10 cellular contexts compared by ENCODE assay signal in the genomic region with DNA sequence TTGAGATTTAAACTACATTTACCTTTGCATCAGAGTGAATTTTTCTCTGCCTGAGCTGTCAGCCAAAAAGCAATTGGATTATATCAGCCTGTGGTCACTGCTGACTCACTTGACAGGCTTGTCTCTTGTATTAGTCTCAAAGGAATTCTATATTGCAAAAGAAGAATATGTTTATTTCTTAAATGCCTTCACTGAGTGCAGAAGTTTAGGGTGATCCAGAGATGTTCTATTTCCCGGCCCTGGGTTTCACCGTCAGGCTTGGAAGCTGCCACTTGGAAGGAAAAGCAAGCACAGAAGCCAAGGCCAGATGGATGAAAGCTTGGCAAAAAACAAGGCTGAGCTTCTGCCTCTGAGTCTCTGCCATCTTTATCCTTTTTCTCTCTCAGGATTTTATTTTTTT.
DNase-seq lines count a peak whose midpoint lies in the region; ATAC-seq, FAIRE-seq and TF ChIP-seq lines count a peak whose summit lies in the region.
"Had no signal": no experiment of that assay in that cellular context is flagged by ENCODE, and none has a peak within 500 bp of the region (broad histone marks: within the 10 kb centered on the region; RNA-seq: fewer than 3 reads in every experiment).

No MANE protein-coding gene starts in this region.

- H3K36me3 ChIP-seq in CD8-positive, alpha-beta T cell (ENCODE audit: insufficient read depth, low read length): no peaks in the 10 kb centered on the region
- H3K36me3 ChIP-seq in pancreas: peaks cover 0 to 8% (median 0%) of the 10 kb centered on the region in 3 donors

- H3K4me1 ChIP-seq in CD8-positive, alpha-beta T cell (ENCODE audit: insufficient read depth, low read length): peaks cover 13% of the 10 kb centered on the region
- H3K4me1 ChIP-seq in pancreas: no peaks in the 10 kb centered on the region

- no peaks in the 10 kb centered on the region for H3K9me3 ChIP-seq in CD8-positive, alpha-beta T cell (ENCODE audit: low read length)
- no peaks in the 10 kb centered on the region for H3K9me3 ChIP-seq in pancreas

- H3K9me3 Mint-ChIP-seq in CD8-positive, alpha-beta T cell: no peaks in the 10 kb centered on the region

- DNase-seq in CD8-positive, alpha-beta T cell: no peak
- DNase-seq in RWPE1 (ENCODE audit: low spot score): peak; percentile 69
- DNase-seq in fibroblast of pulmonary artery (ENCODE audit: low read depth): peak; percentile 93
- no peak for DNase-seq in pancreas
- no peak for DNase-seq in NCI-H2081 (lab: John Stamatoyannopoulos, UW)
- DNase-seq in MV-4-11 (lab: John Stamatoyannopoulos, UW): no peak
- DNase-seq: stimulated activated CD4-positive, alpha-beta T cell treated with anti-CD3 and anti-CD28 coated beads, Interleukin-4, amount 100 ng/mL, for 24 hours had no signal

- no peaks in the 10 kb centered on the region for H3K27me3 ChIP-seq in CD8-positive, alpha-beta T cell (ENCODE audit: insufficient read depth, low read length)
- no peaks in the 10 kb centered on the region for H3K27me3 ChIP-seq in pancreas

- WGBS in pancreas, 2 donors: 55 to 67% methylated on average over 2 of the region's 2 CpGs

- CTCF ChIA-PET in CD8-positive, alpha-beta T cell (lab: Charles Lee): interaction anchor here (0.9 to 2.1 kb wide), 3 partner anchors 9 to 46 kb away, joined by 4 to 8 read pairs (median 5); no protein-coding TSS in a partner anchor
- CTCF ChIA-PET in RWPE1 (lab: Yijun Ruan, JAX): no interaction called here

- H3K27ac Mint-ChIP-seq in CD8-positive, alpha-beta T cell: no peak overlapping the region

- no peak for TF ChIP-seq CTCF in CD8-positive, alpha-beta T cell (IDR thresholded peaks at IDR 0.05)
- TF ChIP-seq CTCF in RWPE1 (conservative IDR thresholded peaks at IDR 0.05; ENCODE audit: low read depth) (no peak), fibroblast of pulmonary artery (IDR thresholded peaks at IDR 0.05; ENCODE audit: low read length, missing control alignments) (no peak), pancreas (IDR thresholded peaks at IDR 0.05) (no peak)

- FAIRE-seq in pancreas (lab: Jason Lieb, UNC): peak; percentile 39

- no peak overlapping the region for H3K4me3 Mint-ChIP-seq in CD8-positive, alpha-beta T cell

- intact Hi-C loops in CD8-positive, alpha-beta T cell (cut with DNase I, micrococcal nuclease): no loop called here
- intact Hi-C loops in pancreas (cut with DNase I): no loop called here

- POLR2A ChIA-PET in CD8-positive, alpha-beta T cell (lab: Charles Lee): interaction anchor here (0.6 to 1.4 kb wide), 2 partner anchors 36 to 768 kb away, joined by 3 read pairs; no protein-coding TSS in a partner anchor
- POLR2A ChIA-PET in RWPE1 (lab: Yijun Ruan, JAX; ENCODE audit: low non-redundant PET): no interaction called here

- ATAC-seq in CD8-positive, alpha-beta T cell: no peak
- ATAC-seq in pancreas: peak in 3 of 4 donors; percentile 52 to 63 (median 61)
- no peak for ATAC-seq in HG02571 (IDR thresholded peaks at IDR 0.05; ENCODE audit: unreplicated experiment)
- ATAC-seq in HG03565 (IDR thresholded peaks at IDR 0.05; ENCODE audit: unreplicated experiment): no peak

- no peaks in the 10 kb centered on the region for H3K36me3 Mint-ChIP-seq in CD8-positive, alpha-beta T cell

- H3K4me3 ChIP-seq in CD8-positive, alpha-beta T cell (ENCODE audit: low read depth, low read length): no peak overlapping the region
- H3K4me3 ChIP-seq in fibroblast of pulmonary artery (replicated peaks; ENCODE audit: low read depth, low read length) (no peak overlapping the region), pancreas (no peak overlapping the region)
- H3K4me3 ChIP-seq: coronary artery had no signal

- H3K4me1 Mint-ChIP-seq in CD8-positive, alpha-beta T cell (ENCODE audit: low read depth): peaks cover 16% of the 10 kb centered on the region

- peak overlapping the region; percentile 3 for H3K27ac ChIP-seq in CD8-positive, alpha-beta T cell (ENCODE audit: low read depth, low read length)
- H3K27ac ChIP-seq in RWPE1: no peak overlapping the region
- H3K27ac ChIP-seq in pancreas: no peak overlapping the region
- H3K27ac ChIP-seq: coronary artery had no signal

- peaks cover under 1% of the 10 kb centered on the region for H3K27me3 Mint-ChIP-seq in CD8-positive, alpha-beta T cell (ENCODE audit: low read depth)

Comparison
In these comparisons a context has a peak if more than half of its experiments do, and no peak if none do; other contexts are left out.
1. ATAC-seq: peak in pancreas (3 of 4); none in CD8-positive, alpha-beta T cell (single experiment), HG02571 (single experiment) and HG03565 (single experiment).
2. DNase-seq: peak in RWPE1 (single experiment) and fibroblast of pulmonary artery (single experiment); none in CD8-positive, alpha-beta T cell (0 of 7), pancreas (0 of 6), NCI-H2081 (0 of 2) and MV-4-11 (single experiment).